ENCODE assay signal across 24 cellular contexts in genomic region chr4:17491196-17491595, GRCh38. TPM values are rescaled to one million over a fixed set of nuclear protein-coding genes. Genes with fewer than 3 reads are reported as not detected.
DNase-seq lines count a peak whose midpoint lies in the region; TF ChIP-seq lines count a peak whose summit lies in the region.
"Had no signal": no experiment of that assay in that cellular context is flagged by ENCODE, and none has a peak within 500 bp of the region (broad histone marks: within the 10 kb centered on the region; RNA-seq: fewer than 3 reads in every experiment).

No MANE protein-coding gene starts in this region.

- DNase-seq in BE2C (peak; percentile 76), SJCRH30 (peak; percentile 80 to 84), dorsolateral prefrontal cortex (no peak), mesenchymal stem cell (no peak), GM10266 (ENCODE audit: extremely low spot score) (no peak), transverse colon (no peak)
- no peak for DNase-seq in effector CD4-positive, alpha-beta T cell
- no peak for DNase-seq in T-helper 2 cell treated with Interferon-gamma antibody and Interleukin-4, amounts not matched to agents 5 μg/mL and 100 μg/mL, for 36 hours (ENCODE audit: low spot score)
- DNase-seq: AML-193; C1 segment of cervical spinal cord; CD4-positive, alpha-beta memory T cell; DND-41; NCI-H1930; NCI-H2107 had no signal

- H3K27ac Mint-ChIP-seq in T-helper 2 cell treated with Interferon-gamma antibody and Interleukin-4, amounts not matched to agents 5 μg/mL and 100 μg/mL, for 36 hours: no peak overlapping the region

- H3K27me3 ChIP-seq in BE2C (no peaks in the 10 kb centered on the region), SJCRH30 (no peaks in the 10 kb centered on the region), dorsolateral prefrontal cortex (no peaks in the 10 kb centered on the region), mesenchymal stem cell (ENCODE audit: control insufficient read depth in 1 of 2, insufficient read depth in 1 of 2, low read length in 2 of 2) (no peaks in the 10 kb centered on the region), transverse colon (no peaks in the 10 kb centered on the region)

- no peak overlapping the region for H3K4ac ChIP-seq in mesenchymal stem cell (ENCODE audit: low read depth in 1 of 2, low read length in 2 of 2)

- H3K36me3 ChIP-seq in BE2C (peaks cover 75% of the 10 kb centered on the region), SJCRH30 (peaks cover 40% of the 10 kb centered on the region), mesenchymal stem cell (ENCODE audit: control insufficient read depth in 1 of 2, insufficient read depth in 2 of 2, low read depth in 1 of 2, low read length in 2 of 2) (peaks cover 44 to 70% of the 10 kb centered on the region in 2 experiments), transverse colon (peaks cover 0 to 17% (median 6%) of the 10 kb centered on the region in 4 donors)

- peaks cover 60% of the 10 kb centered on the region for H3K4me1 ChIP-seq in BE2C
- H3K4me1 ChIP-seq in SJCRH30: peaks cover 30% of the 10 kb centered on the region
- H3K4me1 ChIP-seq in mesenchymal stem cell (ENCODE audit: control insufficient read depth, insufficient read depth, low read depth, low read length): peaks cover 6% of the 10 kb centered on the region
- H3K4me1 ChIP-seq in transverse colon: peaks cover 0 to 8% (median 0%) of the 10 kb centered on the region in 4 donors

- H2BK5ac ChIP-seq in mesenchymal stem cell (ENCODE audit: low read depth, low read length, poor library complexity, severe bottlenecking): no peak overlapping the region

- no peak overlapping the region for H3K9ac ChIP-seq in mesenchymal stem cell (ENCODE audit: low read length)

- TF ChIP-seq EP300 in transverse colon (IDR thresholded peaks at IDR 0.05; ENCODE audit: low read depth): no peak

- no peaks in the 10 kb centered on the region for H3K9me3 ChIP-seq in BE2C
- H3K9me3 ChIP-seq in SJCRH30 (replicated peaks): no peaks in the 10 kb centered on the region
- no peaks in the 10 kb centered on the region for H3K9me3 ChIP-seq in mesenchymal stem cell (ENCODE audit: control insufficient read depth, low read length)
- H3K9me3 ChIP-seq in transverse colon: no peaks in the 10 kb centered on the region
- H3K9me3 ChIP-seq: A549 had no signal

- no peak overlapping the region for H2AK5ac ChIP-seq in mesenchymal stem cell (ENCODE audit: low read length, severe bottlenecking)

- in situ Hi-C loops in transverse colon (cut with MboI; ENCODE audit: low pct_ligation_motif_present in 1 of 4, low pct_unique_long_range_greater_than_20kb in 1 of 4, low sequenced_read_pairs in 3 of 4): no loop called here

- TF ChIP-seq CTCF in BE2C (IDR thresholded peaks at IDR 0.05; ENCODE audit: low read depth, low read length) (no peak), dorsolateral prefrontal cortex (IDR thresholded peaks at IDR 0.05 in 54 of 56, conservative IDR thresholded peaks at IDR 0.05 in 2 of 56; ENCODE audit: low read depth in 1 of 56, partially characterized antibody in 56 of 56) (no peak), GM10266 (IDR thresholded peaks at IDR 0.05; ENCODE audit: control insufficient read depth, insufficient read depth, low read depth, missing control alignments) (no peak), transverse colon (IDR thresholded peaks at IDR 0.05) (no peak)

- intact Hi-C loops in dorsolateral prefrontal cortex (cut with DNase I) (no loop called here), transverse colon (cut with DNase I; ENCODE audit: low total_unique reads) (no loop called here)

- no peak overlapping the region for H2BK120ac ChIP-seq in mesenchymal stem cell (ENCODE audit: low read depth, low read length)

- no peak overlapping the region for H3K4me2 ChIP-seq in mesenchymal stem cell (ENCODE audit: low read length, poor library complexity, severe bottlenecking)
- H3K4me2 ChIP-seq: A549 had no signal

- peak overlapping the region; percentile 59 for H4K91ac ChIP-seq in mesenchymal stem cell (ENCODE audit: low read length)

- H2BK12ac ChIP-seq in mesenchymal stem cell (ENCODE audit: low read length in 2 of 2): no peak overlapping the region

- no peaks in the 10 kb centered on the region for H3K9me3 Mint-ChIP-seq in T-helper 2 cell treated with Interferon-gamma antibody and Interleukin-4, amounts not matched to agents 5 μg/mL and 100 μg/mL, for 36 hours
- H3K9me3 Mint-ChIP-seq: CD4-positive, alpha-beta memory T cell had no signal

- H2BK15ac ChIP-seq in mesenchymal stem cell (ENCODE audit: low read depth, poor library complexity, severe bottlenecking): no peak overlapping the region

- H3K36me3 Mint-ChIP-seq in T-helper 2 cell treated with Interferon-gamma antibody and Interleukin-4, amounts not matched to agents 5 μg/mL and 100 μg/mL, for 36 hours (ENCODE audit: low read depth): peaks cover 25% of the 10 kb centered on the region

- TF ChIP-seq POLR2A in transverse colon (IDR thresholded peaks at IDR 0.05): no peak

- H3K4me1 Mint-ChIP-seq in T-helper 2 cell treated with Interferon-gamma antibody and Interleukin-4, amounts not matched to agents 5 μg/mL and 100 μg/mL, for 36 hours (ENCODE audit: low read depth): peaks cover 6% of the 10 kb centered on the region

- H3K27ac ChIP-seq in SJCRH30 (no peak overlapping the region; the same call in 1 of the 2 replicates), dorsolateral prefrontal cortex (peak overlapping the region in 39 of 59 donors; percentile 0 to 93 (median 49)), mesenchymal stem cell (ENCODE audit: low read length, poor library complexity, severe bottlenecking) (no peak overlapping the region), transverse colon (no peak overlapping the region)
- H3K27ac ChIP-seq: A549, RWPE1, SK-N-MC had no signal

- H2AFZ ChIP-seq in mesenchymal stem cell (ENCODE audit: low read depth, low read length): no peak overlapping the region

- peaks cover 29% of the 10 kb centered on the region for H3K79me1 ChIP-seq in mesenchymal stem cell (replicated peaks; ENCODE audit: low read length, poor library complexity, severe bottlenecking)

- H3K14ac ChIP-seq in mesenchymal stem cell (ENCODE audit: low read length in 2 of 2): no peak overlapping the region

- no peak overlapping the region for H3K4me3 Mint-ChIP-seq in T-helper 2 cell treated with Interferon-gamma antibody and Interleukin-4, amounts not matched to agents 5 μg/mL and 100 μg/mL, for 36 hours
- H3K4me3 Mint-ChIP-seq: CD4-positive, alpha-beta memory T cell had no signal

- peak overlapping the region; percentile 24 for H3K4me3 ChIP-seq in BE2C (ENCODE audit: low read depth, low read length)
- H3K4me3 ChIP-seq in SJCRH30: no peak overlapping the region
- peak overlapping the region in 4 of 59 donors; percentile 6 to 18 (median 11) for H3K4me3 ChIP-seq in dorsolateral prefrontal cortex
- H3K4me3 ChIP-seq in mesenchymal stem cell (ENCODE audit: insufficient read depth in 1 of 2, low read depth in 1 of 2, low read length in 2 of 2): no peak overlapping the region
- H3K4me3 ChIP-seq in transverse colon: no peak overlapping the region
- H3K4me3 ChIP-seq: A549, K562, SK-N-MC had no signal

- H3K18ac ChIP-seq in mesenchymal stem cell (ENCODE audit: low read depth in 1 of 2, low read length in 2 of 2): no peak overlapping the region

- H4K8ac ChIP-seq in mesenchymal stem cell (ENCODE audit: low read length): peak overlapping the region; percentile 13

- no peak overlapping the region for H3K23ac ChIP-seq in mesenchymal stem cell (ENCODE audit: low read length in 2 of 2)

- no peaks in the 10 kb centered on the region for H3K27me3 Mint-ChIP-seq in T-helper 2 cell treated with Interferon-gamma antibody and Interleukin-4, amounts not matched to agents 5 μg/mL and 100 μg/mL, for 36 hours (ENCODE audit: low read depth)
- H3K27me3 Mint-ChIP-seq: CD4-positive, alpha-beta memory T cell had no signal

- 100% methylated on average over 2 of the region's 3 CpGs for WGBS in mesenchymal stem cell
- 80 to 85% methylated on average over 1 to 3 of the region's 3 CpGs for WGBS in transverse colon (ENCODE audit: low coverage in 1 of 2), 2 donors

RNA-seq across cellular contexts. Expression of gene QDPR, which starts 20.7 kb away (rescaled TPM):
- 203 TPM for polyA plus RNA-seq in BE2C (2012; ENCODE audit: insufficient read depth, insufficient read length, low read depth)
- 34.5 and 38.0 TPM in 2 replicates for total RNA-seq in SJCRH30 (2014; rRNA removed; shearing (Covaris generic))
- total RNA-seq in dorsolateral prefrontal cortex: 1,000 to 10,000 TPM in 1 of 120 experiments, 100 to 1,000 TPM in 119; 164 to 1,204 (median 436) TPM
- polyA plus RNA-seq in mesenchymal stem cell (2013, experiment 1 of 2): 33.0 TPM
- 35.2 TPM for polyA plus RNA-seq in mesenchymal stem cell (2013, experiment 2 of 2)
- 10 to 100 TPM in 3 of 4 donors, not detected in 1; 11.4 to 32.4 (median 13.0) TPM for total RNA-seq in transverse colon

RNA-seq across cellular contexts. Expression of gene CLRN2, which starts 23.8 kb away (rescaled TPM):
- polyA plus RNA-seq in BE2C (2012; ENCODE audit: insufficient read depth, insufficient read length, low read depth): not detected
- total RNA-seq in SJCRH30 (2014; rRNA removed; shearing (Covaris generic)): not detected in 2 replicates
- total RNA-seq in dorsolateral prefrontal cortex (not detected), transverse colon (not detected)
- polyA plus RNA-seq in mesenchymal stem cell (2013, experiment 1 of 2): not detected
- polyA plus RNA-seq in mesenchymal stem cell (2013, experiment 2 of 2): not detected
- total RNA-seq: CD4-positive, alpha-beta memory T cell; H4; HT1080; K562; LHCN-M2; MCF 10A; NCI-H460; OCI-LY7 had no signal
- polyA plus RNA-seq: A549; CD4-positive, alpha-beta memory T cell; K562 had no signal

Comparison
In these comparisons a context has a peak if more than half of its experiments do, and no peak if none do; other contexts are left out.
1. DNase-seq: peak in BE2C (single experiment) and SJCRH30 (2 of 2); none in dorsolateral prefrontal cortex (0 of 10), mesenchymal stem cell (single experiment), effector CD4-positive, alpha-beta T cell (single experiment), T-helper 2 cell treated with Interferon-gamma antibody and Interleukin-4, amounts not matched to agents 5 μg/mL and 100 μg/mL, for 36 hours (single experiment), GM10266 (single experiment) and transverse colon (single experiment).
2. H3K27ac ChIP-seq: peak in dorsolateral prefrontal cortex (39 of 59); none in SJCRH30 (single experiment), mesenchymal stem cell (single experiment) and transverse colon (0 of 4).